8 cellular contexts compared by ENCODE assay signal in the genomic region with DNA sequence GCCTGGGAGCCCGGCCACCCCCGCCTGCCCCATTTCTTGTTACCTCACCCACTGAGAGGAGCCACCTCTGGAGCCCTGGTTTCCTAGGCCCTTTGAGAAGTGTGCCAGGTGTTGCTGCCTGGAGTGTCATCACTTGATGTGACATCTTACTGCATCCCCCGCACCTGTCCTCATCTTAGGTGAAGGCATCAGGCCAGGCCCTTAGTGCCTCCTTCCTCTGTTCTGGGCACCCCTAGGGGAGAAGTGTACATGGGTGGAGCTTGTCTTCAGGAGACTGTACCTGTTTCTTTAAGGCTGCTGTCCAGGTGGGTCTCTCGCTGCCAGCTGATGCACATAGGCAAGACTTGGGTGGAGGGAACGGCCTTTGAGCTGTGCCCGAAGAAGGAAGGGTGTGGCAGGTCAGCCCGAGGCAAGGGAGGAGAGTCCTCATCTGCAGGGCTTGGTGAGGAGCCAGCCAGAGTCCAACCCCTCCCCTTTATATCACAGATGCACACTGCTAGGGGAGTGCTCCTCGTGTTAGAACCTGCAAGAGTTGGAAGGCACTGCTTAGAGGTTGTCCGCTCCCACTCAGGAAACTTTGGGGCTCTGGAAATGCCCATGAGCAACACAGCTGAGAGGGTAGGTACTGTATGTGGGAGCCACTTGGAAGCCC. TPM values are rescaled to one million over a fixed set of nuclear protein-coding genes. Genes with fewer than 3 reads are reported as not detected.
DNase-seq lines count a peak whose midpoint lies in the region; ATAC-seq and TF ChIP-seq lines count a peak whose summit lies in the region.

No MANE protein-coding gene starts in this region.

- H3K4me3 ChIP-seq in mucosa of rectum (ENCODE audit: low read length in 2 of 2) (peak overlapping the region in 1 of 2 donors; percentile 34), endodermal cell (ENCODE audit: low read length) (no peak overlapping the region)

- H3K9ac ChIP-seq in mucosa of rectum (ENCODE audit: low read depth in 1 of 2, low read length in 2 of 2) (peak overlapping the region in 1 of 2 donors; percentile 27), endodermal cell (ENCODE audit: extremely low read depth, low read length, poor library complexity, severe bottlenecking) (no peak overlapping the region)

- no peaks in the 10 kb centered on the region for H3K36me3 ChIP-seq in mucosa of rectum (ENCODE audit: control insufficient read depth in 2 of 2, insufficient read depth in 2 of 2, low read length in 2 of 2)
- no peaks in the 10 kb centered on the region for H3K36me3 ChIP-seq in endodermal cell (ENCODE audit: control insufficient read depth, insufficient read depth, low read length)

- H3K27me3 ChIP-seq in mucosa of rectum (ENCODE audit: control insufficient read depth in 2 of 2, insufficient read depth in 2 of 2, low read length in 2 of 2), result no peaks in the 10 kb centered on the region
- no peaks in the 10 kb centered on the region for H3K27me3 ChIP-seq in endodermal cell (ENCODE audit: control insufficient read depth, insufficient read depth, low read length, poor library complexity, severe bottlenecking)

- DNase-seq in germinal center (ENCODE audit: low spot score), result no peak
- no peak for DNase-seq in dedifferentiated amniotic fluid mesenchymal stem cell (ENCODE audit: extremely low spot score)
- no peak for DNase-seq in globus pallidus (ENCODE audit: low spot score)
- no peak for DNase-seq in endodermal cell

- peaks cover 35 to 38% of the 10 kb centered on the region in 2 donors for H3K4me1 ChIP-seq in mucosa of rectum (ENCODE audit: control insufficient read depth in 2 of 2, insufficient read depth in 2 of 2, low read length in 2 of 2)
- no peaks in the 10 kb centered on the region for H3K4me1 ChIP-seq in endodermal cell (ENCODE audit: control insufficient read depth, insufficient read depth, low read length)

- H3K27me3 Mint-ChIP-seq in activated T-helper 17 cell treated with anti-CD3 and anti-CD28 coated beads, Interleukin-2, amount 50 U/mL, for 72 hours, result no peaks in the 10 kb centered on the region
- H3K27me3 Mint-ChIP-seq in endodermal cell (ENCODE audit: insufficient read depth), result no peaks in the 10 kb centered on the region

- WGBS in endodermal cell (ENCODE audit: insufficient coverage in 1 of 2, insufficient read length in 1 of 2), 2 experiments, result 90 to 100% methylated on average over 2 to 9 of the region's 9 CpGs

- peaks cover 67% of the 10 kb centered on the region for H3K4me1 Mint-ChIP-seq in activated T-helper 17 cell treated with anti-CD3 and anti-CD28 coated beads, Interleukin-2, amount 50 U/mL, for 72 hours
- peaks cover 56% of the 10 kb centered on the region for H3K4me1 Mint-ChIP-seq in endodermal cell

- ATAC-seq in GM19043 (IDR thresholded peaks at IDR 0.05; ENCODE audit: low read depth, unreplicated experiment) (peak; percentile 10), HG03045 (IDR thresholded peaks at IDR 0.05; ENCODE audit: unreplicated experiment) (peak; percentile 11)
- ATAC-seq in activated T-helper 17 cell treated with anti-CD3 and anti-CD28 coated beads, Interleukin-2, amount 50 U/mL, for 72 hours (replicated peaks), result peak; percentile 22

- H3K27ac ChIP-seq in mucosa of rectum (ENCODE audit: low read depth in 2 of 2, low read length in 2 of 2), result peak overlapping the region; percentile 27 to 62
- no peak overlapping the region for H3K27ac ChIP-seq in endodermal cell (ENCODE audit: low read depth, low read length)

- H3K9me3 Mint-ChIP-seq in activated T-helper 17 cell treated with anti-CD3 and anti-CD28 coated beads, Interleukin-2, amount 50 U/mL, for 72 hours, result no peaks in the 10 kb centered on the region
- H3K9me3 Mint-ChIP-seq in endodermal cell, result no peaks in the 10 kb centered on the region

- peak overlapping the region; percentile 72 for H3K4me3 Mint-ChIP-seq in activated T-helper 17 cell treated with anti-CD3 and anti-CD28 coated beads, Interleukin-2, amount 50 U/mL, for 72 hours
- no peak overlapping the region for H3K4me3 Mint-ChIP-seq in endodermal cell

- TF ChIP-seq CTCF in endodermal cell (conservative IDR thresholded peaks at IDR 0.05), result no peak

- peak overlapping the region; percentile 78 for H3K27ac Mint-ChIP-seq in activated T-helper 17 cell treated with anti-CD3 and anti-CD28 coated beads, Interleukin-2, amount 50 U/mL, for 72 hours
- no peak overlapping the region for H3K27ac Mint-ChIP-seq in endodermal cell

- H3K9me3 ChIP-seq in mucosa of rectum (ENCODE audit: control insufficient read depth in 2 of 2, low read length in 2 of 2) (no peaks in the 10 kb centered on the region), endodermal cell (ENCODE audit: control insufficient read depth, low read length) (no peaks in the 10 kb centered on the region)

- peaks cover 63% of the 10 kb centered on the region for H3K36me3 Mint-ChIP-seq in activated T-helper 17 cell treated with anti-CD3 and anti-CD28 coated beads, Interleukin-2, amount 50 U/mL, for 72 hours (ENCODE audit: low read depth)
- no peaks in the 10 kb centered on the region for H3K36me3 Mint-ChIP-seq in endodermal cell (ENCODE audit: low read depth)

RNA-seq across cellular contexts. Expression of gene NCK2, which starts 45.9 kb away (rescaled TPM):
- total RNA-seq in activated T-helper 17 cell treated with anti-CD3 and anti-CD28 coated beads, Interleukin-2, amount 50 U/mL, for 72 hours, result 10 to 100 TPM; 75.4 to 85.4 TPM
- total RNA-seq in endodermal cell, result 10 to 100 TPM; 58.9 to 63.8 TPM
- 58.3 TPM for polyA plus RNA-seq in endodermal cell (2013, experiment 1 of 2)
- 54.9 TPM for polyA plus RNA-seq in endodermal cell (2013, experiment 2 of 2)
